In genomic region chr5:168579206-168579986, GRCh38 we compare ENCODE assay signal across 8 cellular contexts.
DNase-seq lines count a peak whose midpoint lies in the region; ATAC-seq and FAIRE-seq lines count a peak whose summit lies in the region.

Gene PANK3, minus strand, starts transcription at chr5:168579368. Its CDS starts 85 bp downstream, at chr5:168579283.

- H3K36me3 Mint-ChIP-seq in effector memory CD8-positive, alpha-beta T cell (ENCODE audit: insufficient read depth) = peaks cover 15% of the 10 kb centered on the region

- peak; percentile 91 for ATAC-seq in GM21367 (IDR thresholded peaks at IDR 0.05; ENCODE audit: unreplicated experiment)
- ATAC-seq in effector memory CD8-positive, alpha-beta T cell (replicated peaks) = peak; percentile 94

- no peaks in the 10 kb centered on the region for H3K9me3 Mint-ChIP-seq in effector memory CD8-positive, alpha-beta T cell

- peak; percentile 93 for FAIRE-seq in HTR-8/SVneo (lab: Jason Lieb, UNC)

- peaks cover 28 to 36% of the 10 kb centered on the region in 2 donors for H3K4me1 Mint-ChIP-seq in effector memory CD8-positive, alpha-beta T cell (ENCODE audit: low read depth in 2 of 2)

- DNase-seq in COLO829 (ENCODE audit: low spot score) = peak; percentile 95
- peak; percentile 99 for DNase-seq in HTR-8/SVneo (ENCODE audit: insufficient read length, low spot score)
- peak; percentile 99 for DNase-seq in NOMO-1 treated with dmso at 0.1 percent for 144 hours (lab: John Stamatoyannopoulos, UW; ENCODE audit: unreplicated experiment)
- peak; percentile 83 to 96 (median 93) for DNase-seq in activated CD8-positive, alpha-beta memory T cell treated with anti-CD3 and anti-CD28 coated beads for 48 hours (ENCODE audit: low read depth in 2 of 3, low spot score in 2 of 3)
- peak; percentile 96 to 97 (median 96) for DNase-seq in effector memory CD8-positive, alpha-beta T cell
- DNase-seq in medulla oblongata (ENCODE audit: extremely low spot score) = peak; percentile 99
- DNase-seq in stimulated activated CD8-positive, alpha-beta memory T cell treated with anti-CD3 and anti-CD28 coated beads, Interleukin-12 subunit alpha, Interleukin-12 subunit beta, amount 100 ng/mL, for 1 hour (ENCODE audit: low read depth) = peak; percentile 93

- H3K27me3 Mint-ChIP-seq in effector memory CD8-positive, alpha-beta T cell = no peaks in the 10 kb centered on the region

- H3K27ac Mint-ChIP-seq in effector memory CD8-positive, alpha-beta T cell = peak within 1 kb of the TSS; percentile 92 to 94

- peak within 1 kb of the TSS; percentile 78 to 88 for H3K4me3 Mint-ChIP-seq in effector memory CD8-positive, alpha-beta T cell

Comparison
In these comparisons a context has a peak if more than half of its experiments do, and no peak if none do; other contexts are left out.
1. Peak in every context shown above with its lines: DNase-seq and ATAC-seq.